In genomic region chr18:46423226-46423805, GRCh38 we compare ENCODE assay signal across 26 cellular contexts.
DNase-seq lines count a peak whose midpoint lies in the region; ATAC-seq, FAIRE-seq and TF ChIP-seq lines count a peak whose summit lies in the region.
"Had no signal": no experiment of that assay in that cellular context is flagged by ENCODE, and none has a peak within 500 bp of the region (broad histone marks: within the 10 kb centered on the region; RNA-seq: fewer than 3 reads in every experiment).

No MANE protein-coding gene starts in this region.

- ATAC-seq in T-helper 17 cell (no peak), HG03469 (IDR thresholded peaks at IDR 0.05; ENCODE audit: unreplicated experiment) (no peak)
- ATAC-seq: Panc1 had no signal

- no peak for TF ChIP-seq POLR2A in H1 (IDR thresholded peaks at IDR 0.05; ENCODE audit: control extremely low read depth in 1 of 2, low read depth in 2 of 2, low read length in 2 of 2)

- peak; percentile 17 for DNase-seq in D341Med (ENCODE audit: low spot score)
- no peak for DNase-seq in T-helper 17 cell
- DNase-seq in H1 (ENCODE audit: low read depth in 1 of 2, low spot score in 2 of 2): no peak
- peak; percentile 60 for DNase-seq in posterior vena cava (ENCODE audit: low spot score)
- no peak for DNase-seq in A673 (ENCODE audit: low spot score)
- no peak for DNase-seq in CD4-positive, alpha-beta memory T cell
- DNase-seq: Calu3, DMS153, DND-41, KBM-7, MM.1S, NCI-H1048, NCI-H1417, NCI-H1694 treated with DMSO at 0.1 percent for 48 hours, NCI-H2081 treated with DMSO at 0.1 percent for 48 hours, NCI-H2171, NCI-H226, NCI-H510A, NCI-H69, SHP77 had no signal

- no peak overlapping the region; the same call in 1 of the 2 replicates for H2BK20ac ChIP-seq in H1 (ENCODE audit: low read length)

- POLR2A ChIA-PET in H1 (lab: Charles Lee; ENCODE audit: partially characterized antibody) (interaction anchor here (1.0 to 1.4 kb wide), 2 partner anchors 10 kb away, joined by 3 to 4 read pairs; no protein-coding TSS in a partner anchor), A673 (lab: Charles Lee; ENCODE audit: low non-redundant PET) (no interaction called here)
- POLR2A ChIA-PET in CD4-positive, alpha-beta memory T cell (lab: Charles Lee; ENCODE audit: partially characterized antibody): no interaction called here

- H3K4me3 Mint-ChIP-seq in T-helper 17 cell: no peak overlapping the region
- H3K4me3 Mint-ChIP-seq in CD4-positive, alpha-beta memory T cell: no peak overlapping the region
- H3K4me3 Mint-ChIP-seq: B cell, CD14-positive monocyte had no signal

- H2BK120ac ChIP-seq in H1 (replicated peaks; ENCODE audit: low read depth, low read length): no peak overlapping the region

- H3K4me2 ChIP-seq in H1 (ENCODE audit: insufficient read depth in 1 of 2, low read depth in 2 of 2, low read length in 2 of 2): no peak overlapping the region

- H3K14ac ChIP-seq in H1 (ENCODE audit: insufficient read length): no peak overlapping the region

- no peak overlapping the region for H4K5ac ChIP-seq in H1 (ENCODE audit: insufficient read length, low read depth, low read length)

- no peak for FAIRE-seq in H1 (lab: Jason Lieb, UNC)
- FAIRE-seq: GM19239, H54 had no signal

- H3K36me3 Mint-ChIP-seq in T-helper 17 cell (ENCODE audit: low read depth): peaks cover 4% of the 10 kb centered on the region
- H3K36me3 Mint-ChIP-seq in CD4-positive, alpha-beta memory T cell: no peaks in the 10 kb centered on the region
- H3K36me3 Mint-ChIP-seq: CD14-positive monocyte had no signal

- H3K4me3 ChIP-seq in H1 (ENCODE audit: extremely low read depth in 1 of 4, insufficient read depth in 2 of 4, low read depth in 3 of 4, low read length in 4 of 4) (no peak overlapping the region), A673 (ENCODE audit: low read depth, low read length, poor library complexity, severe bottlenecking) (no peak overlapping the region)
- no peak overlapping the region for H3K4me3 ChIP-seq in CD4-positive, alpha-beta memory T cell (ENCODE audit: low read length in 2 of 2)

- no peak overlapping the region for H3K18ac ChIP-seq in H1 (ENCODE audit: extremely low read depth, low read length)

- H3K4me1 ChIP-seq in H1 (replicated peaks in 1 of 4; ENCODE audit: control insufficient read depth in 3 of 4, insufficient read depth in 4 of 4, low read length in 3 of 4) (peaks cover 8 to 22% (median 16%) of the 10 kb centered on the region in 4 experiments), A673 (ENCODE audit: insufficient read depth, low read length, poor library complexity, severe bottlenecking) (no peaks in the 10 kb centered on the region)
- H3K4me1 ChIP-seq in CD4-positive, alpha-beta memory T cell (ENCODE audit: insufficient read depth, low read length): no peaks in the 10 kb centered on the region

- H3K79me1 ChIP-seq in H1 (ENCODE audit: low read depth, low read length): no peaks in the 10 kb centered on the region

- H3K9me3 ChIP-seq in T-helper 17 cell (ENCODE audit: control insufficient read depth, low read length, poor library complexity, severe bottlenecking) (no peaks in the 10 kb centered on the region), H1 (ENCODE audit: insufficient read depth in 2 of 2, low read depth in 1 of 2, low read length in 1 of 2) (no peaks in the 10 kb centered on the region), A673 (ENCODE audit: low read depth, low read length, poor library complexity, severe bottlenecking) (no peaks in the 10 kb centered on the region)
- H3K9me3 ChIP-seq in CD4-positive, alpha-beta memory T cell (ENCODE audit: control insufficient read depth in 1 of 2, low read length in 2 of 2): no peaks in the 10 kb centered on the region

- no peak overlapping the region for H2AK5ac ChIP-seq in H1 (ENCODE audit: low read depth, low read length)

- peaks cover 4% of the 10 kb centered on the region for H3K27me3 Mint-ChIP-seq in T-helper 17 cell
- peaks cover 2 to 5% of the 10 kb centered on the region in 2 donors for H3K27me3 Mint-ChIP-seq in CD4-positive, alpha-beta memory T cell

- TF ChIP-seq EP300 in H1 (IDR thresholded peaks at IDR 0.05; ENCODE audit: borderline replicate concordance in 1 of 2, low read depth in 2 of 2, low read length in 2 of 2): no peak

- intact Hi-C loops in posterior vena cava (cut with DNase I): no loop called here
- intact Hi-C loops in A673 (cut with micrococcal nuclease; ENCODE audit: unreplicated experiment): no loop called here
- intact Hi-C loops in CD4-positive, alpha-beta memory T cell (cut with micrococcal nuclease): no loop called here

- no peak overlapping the region for H2BK15ac ChIP-seq in H1 (ENCODE audit: low read length)

- no peak overlapping the region for H3K9ac ChIP-seq in H1 (replicated peaks in 1 of 4; ENCODE audit: extremely low read depth in 1 of 4, low read depth in 3 of 4, low read length in 3 of 4)

- H4K91ac ChIP-seq in H1 (replicated peaks; ENCODE audit: insufficient read length, low read length): no peak overlapping the region

- no peak overlapping the region for H3K23ac ChIP-seq in H1 (ENCODE audit: insufficient read length)

- no peak overlapping the region for H2BK5ac ChIP-seq in H1 (ENCODE audit: low read depth, low read length)

- H3K79me2 ChIP-seq in H1 (ENCODE audit: control insufficient read depth in 1 of 2, insufficient read depth in 2 of 2, low read length in 2 of 2): no peaks in the 10 kb centered on the region; a peak in 1 of 4 replicates

- no peaks in the 10 kb centered on the region for H3K23me2 ChIP-seq in H1 (ENCODE audit: low read depth, low read length)

- no peaks in the 10 kb centered on the region; a peak in 1 of 7 replicates for H3K27me3 ChIP-seq in H1 (replicated peaks in 1 of 4; ENCODE audit: control insufficient read depth in 3 of 4, extremely low read depth in 1 of 4, insufficient read depth in 3 of 4, low read length in 3 of 4)
- no peaks in the 10 kb centered on the region for H3K27me3 ChIP-seq in A673 (replicated peaks; ENCODE audit: insufficient read depth, low read depth, low read length, poor library complexity)
- no peaks in the 10 kb centered on the region for H3K27me3 ChIP-seq in CD4-positive, alpha-beta memory T cell (ENCODE audit: insufficient read depth, low read length)

- CTCF ChIA-PET in H1 (lab: Charles Lee; ENCODE audit: partially characterized antibody) (interaction anchor here (1.6 to 2.9 kb wide), 2 partner anchors 10 to 15 kb away, joined by 7 to 8 read pairs; no protein-coding TSS in a partner anchor), A673 (lab: Charles Lee) (no interaction called here)
- CTCF ChIA-PET in CD4-positive, alpha-beta memory T cell (lab: Charles Lee; ENCODE audit: partially characterized antibody): interaction anchor here (1.3 kb wide), 1 partner anchor 12 kb away, joined by 3 read pairs; no protein-coding TSS in a partner anchor

- BruUV-seq in A673 (replicated peaks; lab: Mats Ljungman, UMichigan): no TSS peak

- no peak for TF ChIP-seq CTCF in H1 (IDR thresholded peaks at IDR 0.05; ENCODE audit: control extremely low read depth in 1 of 3, insufficient read depth in 1 of 3, low read depth in 1 of 3, low read length in 3 of 3)
- no peak for TF ChIP-seq CTCF in A673 (conservative IDR thresholded peaks at IDR 0.05; ENCODE audit: low read depth, low read length)

- 87% methylated on average over 4 of the region's 4 CpGs; no CpG with 5 or more reads in 1 of the 2 experiments for WGBS in H1 (ENCODE audit: extremely low coverage in 1 of 2, insufficient coverage in 1 of 2, insufficient read length in 1 of 2, insufficient replicate concordance in 2 of 2, low coverage in 1 of 2, low lambda C conversion rate in 2 of 2, missing lambda C conversion rate in 1 of 2), 2 experiments

- no peaks in the 10 kb centered on the region for H3K36me3 ChIP-seq in H1 (ENCODE audit: control insufficient read depth in 2 of 4, insufficient read depth in 4 of 4, low read length in 3 of 4)
- H3K36me3 ChIP-seq in A673 (ENCODE audit: insufficient read depth, low read length, poor library complexity, severe bottlenecking): no peaks in the 10 kb centered on the region
- no peaks in the 10 kb centered on the region for H3K36me3 ChIP-seq in CD4-positive, alpha-beta memory T cell (ENCODE audit: insufficient read depth, low read length)

- H3K27ac Mint-ChIP-seq in T-helper 17 cell: peak overlapping the region; percentile 22
- no peak overlapping the region for H3K27ac Mint-ChIP-seq in CD4-positive, alpha-beta memory T cell
- H3K27ac Mint-ChIP-seq: B cell, CD14-positive monocyte had no signal

- H2AFZ ChIP-seq in H1 (ENCODE audit: low read length): no peak overlapping the region

- peaks cover 4% of the 10 kb centered on the region for H3K4me1 Mint-ChIP-seq in T-helper 17 cell
- peaks cover 2 to 4% (median 4%) of the 10 kb centered on the region in 4 donors for H3K4me1 Mint-ChIP-seq in CD4-positive, alpha-beta memory T cell
- H3K4me1 Mint-ChIP-seq: B cell, CD14-positive monocyte had no signal

- peak overlapping the region; percentile 20; the same call in 1 of the 2 replicates for H4K8ac ChIP-seq in H1 (ENCODE audit: extremely low read depth, insufficient read depth, low read length)

- H4K20me1 ChIP-seq in H1 (replicated peaks in 1 of 2; ENCODE audit: control insufficient read depth in 1 of 2, insufficient read depth in 2 of 2, low read length in 2 of 2): no peaks in the 10 kb centered on the region

- H2BK12ac ChIP-seq in H1 (ENCODE audit: low read depth, low read length): peak overlapping the region; percentile 10; the same call in 1 of the 2 replicates

- H3K4ac ChIP-seq in H1 (replicated peaks; ENCODE audit: insufficient read length, low read depth, low read length): no peak overlapping the region

- no peak overlapping the region for H3K56ac ChIP-seq in H1 (replicated peaks; ENCODE audit: insufficient read length, low read depth, low read length)

- H3K27ac ChIP-seq in H1 (ENCODE audit: low read depth, low read length) (no peak overlapping the region), A673 (ENCODE audit: low read depth, low read length, poor library complexity, severe bottlenecking) (no peak overlapping the region)
- no peak overlapping the region for H3K27ac ChIP-seq in CD4-positive, alpha-beta memory T cell (ENCODE audit: low read depth, low read length)

- H3K9me3 Mint-ChIP-seq in CD4-positive, alpha-beta memory T cell: peaks cover 0 to 2% (median 0%) of the 10 kb centered on the region in 8 donors
- H3K9me3 Mint-ChIP-seq: CD14-positive monocyte had no signal

- no peak for TF ChIP-seq RAD21 in H1 (IDR thresholded peaks at IDR 0.05 in 1 of 2, conservative IDR thresholded peaks at IDR 0.05 in 1 of 2; ENCODE audit: low read depth in 2 of 2, low read length in 2 of 2)

TF ChIP-seq in H1, 55 proteins besides CTCF, POLR2A, EP300 and RAD21:
- TF ChIP-seq MAX (IDR thresholded peaks at IDR 0.05): no peak
- no peak for TF ChIP-seq CTBP2 (IDR thresholded peaks at IDR 0.05; ENCODE audit: borderline replicate concordance, insufficient read depth, insufficient read length, low read length)
- no peak for TF ChIP-seq CHD1 (IDR thresholded peaks at IDR 0.05; ENCODE audit: low read depth, low read length)

Comparison
In these comparisons a context has a peak if more than half of its experiments do, and no peak if none do; other contexts are left out.
1. DNase-seq: peak in D341Med (single experiment) and posterior vena cava (single experiment); none in T-helper 17 cell (0 of 3), H1 (0 of 2), A673 (single experiment) and CD4-positive, alpha-beta memory T cell (0 of 5).